Comparison of ENCODE assay signal across 19 cellular contexts in the genomic region with DNA sequence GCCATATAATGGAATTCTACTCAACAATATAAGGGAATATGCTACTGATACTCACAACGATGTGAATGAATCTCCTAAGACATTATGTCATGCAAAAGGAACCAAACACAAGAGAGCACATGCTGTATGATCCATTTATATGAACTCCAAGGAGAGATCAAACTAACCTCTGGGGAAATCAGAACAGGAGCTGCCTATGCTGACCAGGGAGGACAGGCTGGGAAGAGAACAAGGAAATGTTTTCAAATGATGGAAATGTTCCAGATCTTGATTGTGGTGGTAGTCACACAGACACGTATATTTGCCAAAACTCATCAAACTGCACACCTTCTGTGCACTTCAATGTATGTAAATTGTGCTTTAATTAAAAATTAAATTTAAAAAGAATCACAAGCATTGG.
DNase-seq lines count a peak whose midpoint lies in the region; ATAC-seq, FAIRE-seq and TF ChIP-seq lines count a peak whose summit lies in the region.
"Had no signal": no experiment of that assay in that cellular context is flagged by ENCODE, and none has a peak within 500 bp of the region (broad histone marks: within the 10 kb centered on the region; RNA-seq: fewer than 3 reads in every experiment).

No MANE protein-coding gene starts in this region.

- TF ChIP-seq CTCF in A549 (IDR thresholded peaks at IDR 0.05), result no peak
- TF ChIP-seq CTCF in mucosa of descending colon (IDR thresholded peaks at IDR 0.05), result no peak

- WGBS in A549 (ENCODE audit: missing lambda C conversion rate), result 69% methylated on average over 2 of the region's 2 CpGs

- in situ Hi-C loops in SK-MEL-5 (cut with HindIII; ENCODE audit: low pct_unique_long_range_greater_than_20kb, low sequenced_read_pairs), result no loop called here

- POLR2A ChIA-PET in A549 (lab: Yijun Ruan, JAX), result no interaction called here

- ATAC-seq in A549 (no peak), mucosa of descending colon (peak; percentile 50)
- ATAC-seq: CD8-positive, alpha-beta T cell; GM23338 had no signal

- H3K4me2 ChIP-seq in A549, result no peak overlapping the region
- H3K4me2 ChIP-seq: BLaER1, GM23338 had no signal

- no peak for TF ChIP-seq EP300 in A549 (IDR thresholded peaks at IDR 0.05)

- H3K4me1 ChIP-seq in A549 (peaks cover 6% of the 10 kb centered on the region; the same call in 1 of the 3 replicates), mucosa of descending colon (ENCODE audit: low read depth) (no peaks in the 10 kb centered on the region)
- H3K4me1 ChIP-seq: BLaER1, Caco-2 had no signal

- no peaks in the 10 kb centered on the region for H3K36me3 ChIP-seq in mucosa of descending colon (ENCODE audit: low read depth)
- H3K36me3 ChIP-seq: BLaER1 had no signal

- DNase-seq in NCI-H2171 treated with DMSO at 0.1 percent for 48 hours (lab: John Stamatoyannopoulos, UW) (peak; percentile 4), NCI-H2171 (lab: John Stamatoyannopoulos, UW) (no peak), A549 (ENCODE audit: low read depth in 1 of 2, low spot score in 1 of 2) (no peak), SK-MEL-5 (ENCODE audit: low read depth, low spot score) (peak; percentile 54), mucosa of descending colon (no peak), COLO668 (lab: John Stamatoyannopoulos, UW; ENCODE audit: unreplicated experiment) (no peak), DMS 273 (lab: John Stamatoyannopoulos, UW; ENCODE audit: unreplicated experiment) (no peak)
- DNase-seq: Caco-2; CD8-positive, alpha-beta T cell; DMS153; DMS79; GF-D8; HCEC 1CT had no signal

- TF ChIP-seq RAD21 in A549 (conservative IDR thresholded peaks at IDR 0.05 in 1 of 2, IDR thresholded peaks at IDR 0.05 in 1 of 2), result no peak

- CTCF ChIA-PET in A549 (lab: Yijun Ruan, JAX), result no interaction called here

- TF ChIP-seq POLR2A in A549 (IDR thresholded peaks at IDR 0.05; ENCODE audit: low read length), result no peak

- intact Hi-C loops in mucosa of descending colon (cut with DNase I, micrococcal nuclease), result no loop called here

- H3K4me3 ChIP-seq in A549 (no peak overlapping the region), mucosa of descending colon (no peak overlapping the region)
- H3K4me3 ChIP-seq: BLaER1, GM23338 had no signal

- H3K27ac ChIP-seq in A549, result peak overlapping the region in 1 of 2 experiments; percentile 58; a peak in 3 of 6 replicates
- H3K27ac ChIP-seq: 22Rv1, BLaER1, HL-60 had no signal

- H3K9me3 ChIP-seq in A549 (no peaks in the 10 kb centered on the region), mucosa of descending colon (no peaks in the 10 kb centered on the region)
- H3K9me3 ChIP-seq: Caco-2 had no signal

- peak; percentile 93 for FAIRE-seq in A549 (lab: Jason Lieb, UNC)
- FAIRE-seq: D721Med, H54 had no signal

TF ChIP-seq in A549, 52 proteins besides CTCF, POLR2A, EP300 and RAD21:
- TF ChIP-seq JUN (IDR thresholded peaks at IDR 0.05), result no peak
- TF ChIP-seq GATA3 (IDR thresholded peaks at IDR 0.05; ENCODE audit: borderline replicate concordance), result no peak
- TF ChIP-seq CBX8 (IDR thresholded peaks at IDR 0.05), result no peak
- no peak for TF ChIP-seq CEBPB (IDR thresholded peaks at IDR 0.05)
- no peak for TF ChIP-seq NPAS2 (CRISPR knock-in tag; IDR thresholded peaks at IDR 0.05; ENCODE audit: borderline replicate concordance)
- TF ChIP-seq, protein P1, sequence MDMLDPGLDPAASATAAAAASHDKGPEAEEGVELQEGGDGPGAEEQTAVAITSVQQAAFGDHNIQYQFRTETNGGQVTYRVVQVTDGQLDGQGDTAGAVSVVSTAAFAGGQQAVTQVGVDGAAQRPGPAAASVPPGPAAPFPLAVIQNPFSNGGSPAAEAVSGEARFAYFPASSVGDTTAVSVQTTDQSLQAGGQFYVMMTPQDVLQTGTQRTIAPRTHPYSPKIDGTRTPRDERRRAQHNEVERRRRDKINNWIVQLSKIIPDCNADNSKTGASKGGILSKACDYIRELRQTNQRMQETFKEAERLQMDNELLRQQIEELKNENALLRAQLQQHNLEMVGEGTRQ (IDR thresholded peaks at IDR 0.05), result no peak
- TF ChIP-seq ZNF302 (CRISPR knock-in tag; IDR thresholded peaks at IDR 0.05), result no peak
- TF ChIP-seq, protein P2, sequence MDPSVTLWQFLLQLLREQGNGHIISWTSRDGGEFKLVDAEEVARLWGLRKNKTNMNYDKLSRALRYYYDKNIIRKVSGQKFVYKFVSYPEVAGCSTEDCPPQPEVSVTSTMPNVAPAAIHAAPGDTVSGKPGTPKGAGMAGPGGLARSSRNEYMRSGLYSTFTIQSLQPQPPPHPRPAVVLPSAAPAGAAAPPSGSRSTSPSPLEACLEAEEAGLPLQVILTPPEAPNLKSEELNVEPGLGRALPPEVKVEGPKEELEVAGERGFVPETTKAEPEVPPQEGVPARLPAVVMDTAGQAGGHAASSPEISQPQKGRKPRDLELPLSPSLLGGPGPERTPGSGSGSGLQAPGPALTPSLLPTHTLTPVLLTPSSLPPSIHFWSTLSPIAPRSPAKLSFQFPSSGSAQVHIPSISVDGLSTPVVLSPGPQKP (IDR thresholded peaks at IDR 0.05; ENCODE audit: low read depth, low read length), result no peak
- TF ChIP-seq EHMT2 (IDR thresholded peaks at IDR 0.05; ENCODE audit: low read depth), result no peak
- TF ChIP-seq NR3C1 (IDR thresholded peaks at IDR 0.05), result no peak

Comparison
In these comparisons a context has a peak if more than half of its experiments do, and no peak if none do; other contexts are left out.
1. DNase-seq: peak in NCI-H2171 treated with DMSO at 0.1 percent for 48 hours (single experiment) and SK-MEL-5 (single experiment); none in NCI-H2171 (single experiment), A549 (0 of 2), mucosa of descending colon (0 of 3), COLO668 (single experiment) and DMS 273 (single experiment).